ENCODE assay signal across 8 cellular contexts in genomic region chr1:244919320-244920282, GRCh38. TPM values are rescaled to one million over a fixed set of nuclear protein-coding genes. Genes with fewer than 3 reads are reported as not detected.
A peak's percentile ranks its signal among the peaks of the same experiment; 100 is the strongest.
DNase-seq lines count a peak whose midpoint lies in the region; ATAC-seq, FAIRE-seq and TF ChIP-seq lines count a peak whose summit lies in the region.

No MANE protein-coding gene starts in this region.

- TF ChIP-seq POLR2A in A549 (IDR thresholded peaks at IDR 0.05; ENCODE audit: low read length) = no peak
- TF ChIP-seq POLR2A in HepG2 (IDR thresholded peaks at IDR 0.05; ENCODE audit: insufficient read depth in 1 of 2, low read depth in 2 of 2, low read length in 2 of 2) = no peak

- no TSS peak for BruUV-seq in HepG2 (replicated peaks; lab: Mats Ljungman, UMichigan)

- H3K9me3 ChIP-seq in A549 (no peaks in the 10 kb centered on the region), HepG2 (ENCODE audit: low read length) (no peaks in the 10 kb centered on the region)

- H3K79me2 ChIP-seq in HepG2 (ENCODE audit: insufficient read depth, low read length) = no peaks in the 10 kb centered on the region

- DNase-seq in A549 (ENCODE audit: low read depth in 1 of 2, low spot score in 1 of 2) = no peak
- peak; percentile 22 for DNase-seq in activated CD8-positive, alpha-beta T cell treated with anti-CD3 and anti-CD28 coated beads, Interleukin-2, amount 10 ng/mL, durations not matched to agents 7 days and 5 days
- DNase-seq in HepG2 (ENCODE audit: low spot score) = no peak
- DNase-seq in GM03348 (ENCODE audit: low spot score) = no peak
- DNase-seq in Ammon's horn (ENCODE audit: low spot score) = no peak
- no peak for DNase-seq in iPS-NIHi11 (ENCODE audit: low spot score)
- no peak for DNase-seq in ureter (ENCODE audit: low spot score)

- H3K4me3 ChIP-seq in A549 (peak overlapping the region; percentile 43), HepG2 (replicated peaks in 1 of 3; ENCODE audit: insufficient read depth in 1 of 3, low read depth in 2 of 3, low read length in 3 of 3) (no peak overlapping the region)

- TF ChIP-seq RAD21 in A549 (conservative IDR thresholded peaks at IDR 0.05 in 1 of 2, IDR thresholded peaks at IDR 0.05 in 1 of 2) = no peak
- no peak for TF ChIP-seq RAD21 in HepG2 (CRISPR knock-in tag; IDR thresholded peaks at IDR 0.05)

- no peaks in the 10 kb centered on the region for H3K9me3 Mint-ChIP-seq in activated CD8-positive, alpha-beta T cell treated with anti-CD3 and anti-CD28 coated beads, Interleukin-2, amount 10 ng/mL, durations not matched to agents 7 days and 5 days (ENCODE audit: insufficient read depth)

- WGBS in A549 (ENCODE audit: missing lambda C conversion rate) = 80% methylated on average over 9 of the region's 9 CpGs
- WGBS in HepG2 (ENCODE audit: low lambda C conversion rate) = 39% methylated on average over 9 of the region's 9 CpGs

- H3K27me3 Mint-ChIP-seq in activated CD8-positive, alpha-beta T cell treated with anti-CD3 and anti-CD28 coated beads, Interleukin-2, amount 10 ng/mL, durations not matched to agents 7 days and 5 days (ENCODE audit: low read depth) = peaks cover 12% of the 10 kb centered on the region

- ATAC-seq in A549 (peak in 1 of 2 experiments; percentile 54; a peak in 3 of 6 replicates), GM19455 (IDR thresholded peaks at IDR 0.05; ENCODE audit: unreplicated experiment) (peak; percentile 34), HepG2 (peak; percentile 48)
- no peak for ATAC-seq in activated CD8-positive, alpha-beta T cell treated with anti-CD3 and anti-CD28 coated beads, Interleukin-2, amount 10 ng/mL, durations not matched to agents 7 days and 5 days

- H3K27ac Mint-ChIP-seq in activated CD8-positive, alpha-beta T cell treated with anti-CD3 and anti-CD28 coated beads, Interleukin-2, amount 10 ng/mL, durations not matched to agents 7 days and 5 days = no peak overlapping the region

- in situ Hi-C loops in HepG2 (cut with HindIII; ENCODE audit: extremely low pct_ligation_motif_present, low pct_unique_long_range_greater_than_20kb) = no loop called here

- H3K4me1 ChIP-seq in A549 (peaks cover 4% of the 10 kb centered on the region; the same call in 1 of the 3 replicates), HepG2 (ENCODE audit: insufficient read depth, low read length) (peaks cover 8% of the 10 kb centered on the region)

- H4K20me1 ChIP-seq in HepG2 (ENCODE audit: insufficient read depth, low read length) = no peaks in the 10 kb centered on the region

- CTCF ChIA-PET in A549 (lab: Yijun Ruan, JAX) (interaction anchor here (0.6 to 2.0 kb wide), 3 partner anchors 9 to 316 kb away, joined by 4 to 5 read pairs (median 4); a partner anchor contains a TSS), HepG2 (lab: Yijun Ruan, JAX; ENCODE audit: low intra/inter-chr PET ratio, low total read pairs) (no interaction called here)
- CTCF ChIA-PET in activated CD8-positive, alpha-beta T cell treated with anti-CD3 and anti-CD28 coated beads, Interleukin-2, amount 10 ng/mL, durations not matched to agents 7 days and 5 days (lab: Charles Lee) = interaction anchor here (1.1 kb wide), 1 partner anchor 123 kb away, joined by 3 read pairs; no protein-coding TSS in a partner anchor

- peak overlapping the region; percentile 21 to 79; a peak in 4 of 6 replicates for H3K27ac ChIP-seq in A549
- no peak overlapping the region for H3K27ac ChIP-seq in HepG2 (ENCODE audit: extremely low read length, insufficient read depth, low read length)

- POLR2A ChIA-PET in A549 (lab: Yijun Ruan, JAX) = interaction anchor here (1.1 kb wide), 1 partner anchor 51 kb away, joined by 3 read pairs; no protein-coding TSS in a partner anchor
- POLR2A ChIA-PET in activated CD8-positive, alpha-beta T cell treated with anti-CD3 and anti-CD28 coated beads, Interleukin-2, amount 10 ng/mL, durations not matched to agents 7 days and 5 days (lab: Charles Lee) = interaction anchor here (0.7 to 1.0 kb wide), 2 partner anchors 50 to 85 kb away, joined by 3 to 4 read pairs; a partner anchor contains a TSS
- POLR2A ChIA-PET in HepG2 (lab: Yijun Ruan, JAX) = no interaction called here

- peak overlapping the region; percentile 74 for H3K4me3 Mint-ChIP-seq in activated CD8-positive, alpha-beta T cell treated with anti-CD3 and anti-CD28 coated beads, Interleukin-2, amount 10 ng/mL, durations not matched to agents 7 days and 5 days

- H3K9ac ChIP-seq in HepG2 (ENCODE audit: insufficient read depth, low read depth, low read length) = no peak overlapping the region

- H3K4me2 ChIP-seq in A549 = peak overlapping the region; percentile 70
- H3K4me2 ChIP-seq in HepG2 (ENCODE audit: low read depth, low read length) = peak overlapping the region; percentile 91

- no peak overlapping the region for H2AFZ ChIP-seq in HepG2 (ENCODE audit: low read length)

- TF ChIP-seq EP300 in A549 (IDR thresholded peaks at IDR 0.05) = no peak
- no peak for TF ChIP-seq EP300 in HepG2 (IDR thresholded peaks at IDR 0.05; ENCODE audit: low read depth in 2 of 2, low read length in 2 of 2)
- TF ChIP-seq EP300 in HepG2 (CRISPR knock-in tag; IDR thresholded peaks at IDR 0.05; ENCODE audit: borderline replicate concordance) = no peak

- H3K36me3 ChIP-seq in HepG2 (replicated peaks in 1 of 2; ENCODE audit: control insufficient read depth in 1 of 2, insufficient read depth in 2 of 2, low read length in 2 of 2) = no peaks in the 10 kb centered on the region

- intact Hi-C loops in HepG2 (cut with micrococcal nuclease; ENCODE audit: unreplicated experiment) = loop anchor here (5.0 kb wide), 1 partner anchor 52 kb away; no protein-coding TSS in a partner anchor

- peaks cover 0 to 36% of the 10 kb centered on the region in 2 experiments; a peak in 3 of 5 replicates for H3K27me3 ChIP-seq in HepG2 (ENCODE audit: control insufficient read depth in 1 of 2, insufficient read depth in 2 of 2, low read length in 2 of 2)

- FAIRE-seq in A549 (lab: Jason Lieb, UNC) (no peak), HepG2 (lab: Jason Lieb, UNC) (no peak)

- no peak for TF ChIP-seq CTCF in A549 (IDR thresholded peaks at IDR 0.05)
- TF ChIP-seq CTCF in HepG2 (CRISPR knock-in tag; IDR thresholded peaks at IDR 0.05) = no peak

- H3K4me1 Mint-ChIP-seq in activated CD8-positive, alpha-beta T cell treated with anti-CD3 and anti-CD28 coated beads, Interleukin-2, amount 10 ng/mL, durations not matched to agents 7 days and 5 days (ENCODE audit: low read depth) = peaks cover 8% of the 10 kb centered on the region

- no peaks in the 10 kb centered on the region for H3K36me3 Mint-ChIP-seq in activated CD8-positive, alpha-beta T cell treated with anti-CD3 and anti-CD28 coated beads, Interleukin-2, amount 10 ng/mL, durations not matched to agents 7 days and 5 days (ENCODE audit: low read depth)

TF ChIP-seq in A549, 52 proteins besides CTCF, POLR2A, EP300 and RAD21 (continues in another document):
- TF ChIP-seq RARB (CRISPR knock-in tag; IDR thresholded peaks at IDR 0.05) = no peak
- TF ChIP-seq EHF (CRISPR knock-in tag; IDR thresholded peaks at IDR 0.05) = no peak
- no peak for TF ChIP-seq HOXB13 (CRISPR knock-in tag; IDR thresholded peaks at IDR 0.05; ENCODE audit: low read depth)

TF ChIP-seq in HepG2, 621 proteins besides CTCF, POLR2A, EP300 and RAD21 (continues in another document):
- TF ChIP-seq SMARCC2 (IDR thresholded peaks at IDR 0.05) = no peak

RNA-seq across cellular contexts. Expression of gene HNRNPU, which starts 55.3 kb away (rescaled TPM):
- 345 and 529 TPM in 2 replicates for polyA plus RNA-seq in A549 (2011; rRNA removed)
- polyA plus RNA-seq in A549 (2012; cell fraction: cytosol; rRNA removed) = 132 and 167 TPM in 2 replicates
- polyA plus RNA-seq in A549 (2012; cell fraction: nucleus; rRNA removed) = 136 and 185 TPM in 2 replicates
- polyA plus RNA-seq in A549 (2017; fragmentation: RNase III; extraction: RNeasy Plus Mini Kit Qiagen cat#74134 plus additional on column Dnase treatment) = 449 to 465 TPM (median 455 TPM) in 3 replicates
- polyA minus RNA-seq in A549 (2011; rRNA and poly(A)+ RNA removed) = 330 and 400 TPM in 2 replicates
- 100 to 1,000 TPM; 432 to 435 TPM for total RNA-seq in activated CD8-positive, alpha-beta T cell treated with anti-CD3 and anti-CD28 coated beads, Interleukin-2, amount 10 ng/mL, durations not matched to agents 7 days and 5 days
- total RNA-seq in HepG2 (2016; rRNA removed; fragmentation: Illumina TruSeq; extraction: Trizol) = 508 and 657 TPM in 2 replicates
- 36.7 and 41.2 TPM in 2 replicates for total RNA-seq in HepG2 (2016; cell fraction: cytosol; rRNA removed; fragmentation: Illumina TruSeq; extraction: Trizol; ENCODE audit: low read depth)
- total RNA-seq in HepG2 (2016; cell fraction: insoluble cytoplasmic fraction; rRNA removed; fragmentation: Illumina TruSeq; extraction: Trizol) = 513 and 625 TPM in 2 replicates
- total RNA-seq in HepG2 (2016; cell fraction: membrane; rRNA removed; fragmentation: Illumina TruSeq; extraction: Trizol) = 92.2 and 116 TPM in 2 replicates
- total RNA-seq in HepG2 (2016; cell fraction: nucleus; rRNA removed; fragmentation: Illumina TruSeq; extraction: Trizol) = 356 and 374 TPM in 2 replicates
- 87.9 and 101 TPM in 2 replicates for polyA plus RNA-seq in HepG2 (2011; rRNA removed)
- polyA plus RNA-seq in HepG2 (2011; cell fraction: cytosol; rRNA removed) = 51.0 and 69.9 TPM in 2 replicates
- polyA plus RNA-seq in HepG2 (2011; cell fraction: nucleus; rRNA removed) = 74.8 and 100.0 TPM in 2 replicates
- 171 and 263 TPM in 2 replicates for polyA plus RNA-seq in HepG2 (2012)
- 19.0 and 23.4 TPM in 2 replicates for polyA plus RNA-seq in HepG2 (2016; cell fraction: cytosol; fragmentation: Illumina TruSeq; extraction: Trizol; ENCODE audit: low read depth)
- polyA plus RNA-seq in HepG2 (2016; cell fraction: insoluble cytoplasmic fraction; fragmentation: Illumina TruSeq; extraction: Trizol; ENCODE audit: low read depth) = 629 and 634 TPM in 2 replicates
- 53.4 and 62.4 TPM in 2 replicates for polyA plus RNA-seq in HepG2 (2016; cell fraction: membrane; fragmentation: Illumina TruSeq; extraction: Trizol; ENCODE audit: low read depth)
- 455 and 473 TPM in 2 replicates for polyA plus RNA-seq in HepG2 (2016; cell fraction: nucleus; fragmentation: Illumina TruSeq; extraction: Trizol; ENCODE audit: insufficient read depth, low read depth)
- polyA minus RNA-seq in HepG2 (2011; rRNA and poly(A)+ RNA removed; ENCODE audit: low replicate concordance) = 81.5 and 284 TPM in 2 replicates
- polyA minus RNA-seq in HepG2 (2011; cell fraction: cytosol; rRNA and poly(A)+ RNA removed) = 160 and 172 TPM in 2 replicates
- polyA minus RNA-seq in HepG2 (2011; cell fraction: nucleus; rRNA and poly(A)+ RNA removed) = 231 and 261 TPM in 2 replicates
- 356 TPM for total RNA-seq in ureter
